26 cellular contexts compared by ENCODE assay signal in genomic region chr5:179368016-179368805, GRCh38. TPM values are rescaled to one million over a fixed set of nuclear protein-coding genes. Genes with fewer than 3 reads are reported as not detected.
"Had no signal": no experiment of that assay in that cellular context is flagged by ENCODE, and none has a peak within 500 bp of the region (broad histone marks: within the 10 kb centered on the region; RNA-seq: fewer than 3 reads in every experiment).

No MANE protein-coding gene starts in this region.

- H3K27me3 ChIP-seq: ascending aorta, brain microvascular endothelial cell, SJSA1, testis had no signal

- H3K27ac Mint-ChIP-seq: activated B cell treated with CpG ODN at 0.5 μM for 24 hours; activated CD4-positive, alpha-beta T cell treated with anti-CD3 and anti-CD28 coated beads for 36 hours; activated naive CD4-positive, alpha-beta T cell treated with anti-CD3 and anti-CD28 coated beads, Interleukin-2, amount 50 U/mL, for 24 hours; activated T-cell treated with anti-CD3 and anti-CD28 coated beads, Interleukin-2, amount 50 U/mL, for 24 hours; activated T-helper 2 cell treated with anti-CD3 and anti-CD28 coated beads, Interferon-gamma antibody, Interleukin-2, Interleukin-4, amounts not matched to agents 10 μg/mL and 5 μg/mL and 100 μg/mL, durations not matched to agents 14 hours and 24 hours and 36 hours; mesothelial cell of epicardium; stimulated activated naive B cell treated with anti-CD40 and anti-IgM and Interleukin-4, amounts not matched to agents 10 μg/mL and 1 μg/mL and 100 μg/mL, for 72 hours had no signal

- H3K36me3 ChIP-seq: ascending aorta, brain microvascular endothelial cell, esophagus muscularis mucosa had no signal

- H3K9me3 Mint-ChIP-seq: activated B cell treated with CpG ODN at 0.5 μM for 24 hours; activated naive CD4-positive, alpha-beta T cell treated with anti-CD3 and anti-CD28 coated beads, Interleukin-2, amount 50 U/mL, for 24 hours; activated T-cell treated with anti-CD3 and anti-CD28 coated beads, Interleukin-2, amount 50 U/mL, for 24 hours; activated T-helper 2 cell treated with anti-CD3 and anti-CD28 coated beads, Interferon-gamma antibody, Interleukin-2, Interleukin-4, amounts not matched to agents 10 μg/mL and 5 μg/mL and 100 μg/mL, durations not matched to agents 14 hours and 24 hours and 36 hours; mesothelial cell of epicardium; stimulated activated naive B cell treated with anti-CD40 and anti-IgM and Interleukin-4, amounts not matched to agents 10 μg/mL and 1 μg/mL and 100 μg/mL, for 72 hours had no signal

- H3K27ac ChIP-seq: ascending aorta, brain microvascular endothelial cell, dorsolateral prefrontal cortex, esophagus muscularis mucosa, SJSA1, testis had no signal

- H3K27me3 Mint-ChIP-seq: activated CD4-positive, alpha-beta T cell treated with anti-CD3 and anti-CD28 coated beads for 36 hours; activated T-cell treated with anti-CD3 and anti-CD28 coated beads, Interleukin-2, amount 50 U/mL, for 24 hours; stimulated activated naive B cell treated with anti-CD40 and anti-IgM and Interleukin-4, amounts not matched to agents 10 μg/mL and 1 μg/mL and 100 μg/mL, for 72 hours had no signal

- ATAC-seq: activated CD4-positive, alpha-beta T cell treated with anti-CD3 and anti-CD28 coated beads for 36 hours; naive thymus-derived CD8-positive, alpha-beta T cell; sciatic nerve; stimulated activated naive B cell treated with anti-CD40 and anti-IgM and Interleukin-4, amounts not matched to agents 10 μg/mL and 1 μg/mL and 100 μg/mL, for 72 hours had no signal

- H3K4me3 Mint-ChIP-seq: activated B cell treated with CpG ODN at 0.5 μM for 24 hours; activated CD4-positive, alpha-beta T cell treated with anti-CD3 and anti-CD28 coated beads for 36 hours; activated naive CD4-positive, alpha-beta T cell treated with anti-CD3 and anti-CD28 coated beads, Interleukin-2, amount 50 U/mL, for 24 hours; activated T-cell treated with anti-CD3 and anti-CD28 coated beads, Interleukin-2, amount 50 U/mL, for 24 hours; mesothelial cell of epicardium; naive thymus-derived CD8-positive, alpha-beta T cell; stimulated activated naive B cell treated with anti-CD40 and anti-IgM and Interleukin-4, amounts not matched to agents 10 μg/mL and 1 μg/mL and 100 μg/mL, for 72 hours had no signal

- H3K4me3 ChIP-seq: ascending aorta, dorsolateral prefrontal cortex, esophagus muscularis mucosa, SJSA1, smooth muscle cell, testis had no signal

- DNase-seq: activated B cell treated with CpG ODN at 0.5 μM for 24 hours; activated CD4-positive, alpha-beta T cell treated with anti-CD3 and anti-CD28 coated beads for 36 hours; activated CD4-positive, alpha-beta T cell treated with anti-CD3 and anti-CD28 coated beads, Interleukin-2, amount 50 U/mL, for 4 hours; activated CD8-positive, alpha-beta memory T cell treated with anti-CD3 and anti-CD28 coated beads for 24 hours; activated CD8-positive, alpha-beta memory T cell treated with anti-CD3 and anti-CD28 coated beads, Interleukin-2, amount 50 U/mL, for 4 hours; activated T-cell treated with anti-CD3 and anti-CD28 coated beads, Interleukin-2, amount 50 U/mL, for 24 hours; brain microvascular endothelial cell; central memory CD4-positive, alpha-beta T cell; hippocampal formation; nucleus accumbens; stimulated activated CD4-positive, alpha-beta T cell treated with anti-CD3 and anti-CD28 coated beads, Interleukin-2, amount 100 ng/mL, for 48 hours; stimulated activated CD8-positive, alpha-beta memory T cell treated with anti-CD3 and anti-CD28 coated beads, Interleukin-4, amount 100 ng/mL, for 48 hours; stimulated activated naive B cell treated with anti-CD40 and anti-IgM and Interleukin-4, amounts not matched to agents 10 μg/mL and 1 μg/mL and 100 μg/mL, for 72 hours; testis; trophoblast cell had no signal

- H3K36me3 Mint-ChIP-seq: activated naive CD4-positive, alpha-beta T cell treated with anti-CD3 and anti-CD28 coated beads, Interleukin-2, amount 50 U/mL, for 24 hours; mesothelial cell of epicardium; naive thymus-derived CD8-positive, alpha-beta T cell; stimulated activated naive B cell treated with anti-CD40 and anti-IgM and Interleukin-4, amounts not matched to agents 10 μg/mL and 1 μg/mL and 100 μg/mL, for 72 hours had no signal

- H3K4me1 ChIP-seq: ascending aorta, esophagus muscularis mucosa, SJSA1, testis had no signal

- H3K4me1 Mint-ChIP-seq: activated B cell treated with CpG ODN at 0.5 μM for 24 hours; activated CD4-positive, alpha-beta T cell treated with anti-CD3 and anti-CD28 coated beads for 36 hours; activated naive CD4-positive, alpha-beta T cell treated with anti-CD3 and anti-CD28 coated beads, Interleukin-2, amount 50 U/mL, for 24 hours; mesothelial cell of epicardium; naive thymus-derived CD8-positive, alpha-beta T cell; stimulated activated naive B cell treated with anti-CD40 and anti-IgM and Interleukin-4, amounts not matched to agents 10 μg/mL and 1 μg/mL and 100 μg/mL, for 72 hours had no signal

- H3K9me3 ChIP-seq: ascending aorta, esophagus muscularis mucosa, testis had no signal

RNA-seq across cellular contexts. Expression of gene ADAMTS2, which starts 22.9 kb away (rescaled TPM):
- total RNA-seq: activated B cell treated with CpG ODN at 0.5 μM for 24 hours; activated CD4-positive, alpha-beta T cell treated with anti-CD3 and anti-CD28 coated beads for 36 hours; activated T-helper 2 cell treated with anti-CD3 and anti-CD28 coated beads, Interferon-gamma antibody, Interleukin-2, Interleukin-4, amounts not matched to agents 10 μg/mL and 5 μg/mL and 100 μg/mL, durations not matched to agents 14 hours and 24 hours and 36 hours; naive thymus-derived CD8-positive, alpha-beta T cell; T-helper 1 cell treated with Interleukin-12 subunit alpha and Interleukin-12 subunit beta and Interleukin-4 antibody, amounts not matched to agents 30 ng/mL and 1 ng/mL, for 36 hours had no signal
